12 cellular contexts compared by ENCODE assay signal in genomic region chr17:61452301-61453290, GRCh38. TPM values are rescaled to one million over a fixed set of nuclear protein-coding genes. Genes with fewer than 3 reads are reported as not detected.
DNase-seq lines count a peak whose midpoint lies in the region; ATAC-seq and TF ChIP-seq lines count a peak whose summit lies in the region.
"Had no signal": no experiment of that assay in that cellular context is flagged by ENCODE, and none has a peak within 500 bp of the region (broad histone marks: within the 10 kb centered on the region; RNA-seq: fewer than 3 reads in every experiment).

Gene TBX4, plus strand, starts transcription at chr17:61452422. Its CDS starts 4,069 bp downstream, at chr17:61456491.

- intact Hi-C loops in esophagus muscularis mucosa (cut with DNase I): no loop called here

- H3K27ac ChIP-seq in HUES6 (ENCODE audit: low read depth, low read length) (no peak within 1 kb of the TSS), esophagus muscularis mucosa (replicated peaks in 1 of 4) (no peak within 1 kb of the TSS), neuronal stem cell (replicated peaks; ENCODE audit: low read length) (no peak within 1 kb of the TSS)
- H3K27ac ChIP-seq: epithelial cell of prostate had no signal

- no peaks in the 10 kb centered on the region for H3K36me3 ChIP-seq in HUES6 (ENCODE audit: control insufficient read depth, insufficient read depth, low read length)
- H3K36me3 ChIP-seq in esophagus muscularis mucosa: no peaks in the 10 kb centered on the region
- H3K36me3 ChIP-seq in neuronal stem cell (replicated peaks in 1 of 2; ENCODE audit: control insufficient read depth in 2 of 2, insufficient read depth in 2 of 2, low read length in 2 of 2): no peaks in the 10 kb centered on the region

- H3K4me2 ChIP-seq in neuronal stem cell (ENCODE audit: insufficient read depth, low read length, poor library complexity, severe bottlenecking): peak within 1 kb of the TSS; percentile 70

- TF ChIP-seq POLR2A in esophagus muscularis mucosa (IDR thresholded peaks at IDR 0.05; ENCODE audit: low read depth) (no peak), GM18505 (IDR thresholded peaks at IDR 0.05; ENCODE audit: borderline replicate concordance, extremely low read depth, insufficient read depth, insufficient read length) (no peak)

- no peak within 1 kb of the TSS for H3K4ac ChIP-seq in neuronal stem cell (ENCODE audit: low read length)

- H2BK5ac ChIP-seq in neuronal stem cell (ENCODE audit: low read length): no peak within 1 kb of the TSS

- H4K8ac ChIP-seq in neuronal stem cell (ENCODE audit: low read depth, low read length): no peak within 1 kb of the TSS

- H3K9ac ChIP-seq in HUES6 (ENCODE audit: low read length): peak within 1 kb of the TSS; percentile 31
- peak within 1 kb of the TSS; percentile 78 for H3K9ac ChIP-seq in neuronal stem cell (ENCODE audit: low read depth, low read length, poor library complexity)

- H3K23ac ChIP-seq in neuronal stem cell (ENCODE audit: low read depth, low read length, poor library complexity): peak within 1 kb of the TSS; percentile 65

- H3K18ac ChIP-seq in neuronal stem cell (ENCODE audit: low read length): peak within 1 kb of the TSS; percentile 77

- no peak within 1 kb of the TSS for H3K14ac ChIP-seq in neuronal stem cell (ENCODE audit: low read length)

- H3K27me3 ChIP-seq in HUES6 (ENCODE audit: control insufficient read depth, insufficient read depth, low read length) (peaks cover 98% of the 10 kb centered on the region), esophagus muscularis mucosa (peaks cover 0 to 77% (median 53%) of the 10 kb centered on the region in 4 donors), neuronal stem cell (ENCODE audit: control insufficient read depth in 3 of 3, insufficient read depth in 3 of 3, low read depth in 1 of 3, low read length in 3 of 3) (peaks cover 52 to 99% (median 69%) of the 10 kb centered on the region in 3 experiments)

- H2BK120ac ChIP-seq in neuronal stem cell (ENCODE audit: low read depth, low read length): no peak within 1 kb of the TSS

- H3K4me1 ChIP-seq in HUES6 (ENCODE audit: control insufficient read depth, insufficient read depth, low read length) (peaks cover 39% of the 10 kb centered on the region), esophagus muscularis mucosa (peaks cover 19 to 35% (median 25%) of the 10 kb centered on the region in 4 donors), neuronal stem cell (ENCODE audit: control insufficient read depth in 2 of 2, insufficient read depth in 1 of 2, low read depth in 1 of 2, low read length in 2 of 2) (peaks cover 5 to 7% of the 10 kb centered on the region in 2 donors)

- H2BK15ac ChIP-seq in neuronal stem cell (ENCODE audit: low read length): no peak within 1 kb of the TSS

- H4K91ac ChIP-seq in neuronal stem cell (ENCODE audit: low read depth, low read length, poor library complexity): no peak within 1 kb of the TSS

- H2BK12ac ChIP-seq in neuronal stem cell (ENCODE audit: low read length): no peak within 1 kb of the TSS

- H3K9me3 ChIP-seq in HUES6 (ENCODE audit: control insufficient read depth, insufficient read depth, low read depth, low read length): no peaks in the 10 kb centered on the region
- peaks cover 0 to 4% (median 0%) of the 10 kb centered on the region in 4 donors for H3K9me3 ChIP-seq in esophagus muscularis mucosa
- H3K9me3 ChIP-seq in neuronal stem cell (replicated peaks in 1 of 2; ENCODE audit: control insufficient read depth in 2 of 2, insufficient read depth in 1 of 2, low read depth in 1 of 2, low read length in 2 of 2): peaks cover 3 to 18% of the 10 kb centered on the region in 2 donors

- 46% methylated on average over 23 of the region's 59 CpGs for WGBS in esophagus muscularis mucosa
- WGBS in neuronal stem cell (ENCODE audit: extremely low coverage in 2 of 2, insufficient read length in 2 of 2, insufficient replicate concordance in 1 of 2), 2 donors: no CpG with 5 or more reads among the region's 59 CpGs

- peak within 1 kb of the TSS; percentile 29 for H2AK5ac ChIP-seq in neuronal stem cell (ENCODE audit: low read depth, low read length)

- H3K79me1 ChIP-seq in neuronal stem cell (ENCODE audit: low read depth, low read length): no peaks in the 10 kb centered on the region

- no peak for TF ChIP-seq EP300 in esophagus muscularis mucosa (IDR thresholded peaks at IDR 0.05)

- ATAC-seq in GM18517 (IDR thresholded peaks at IDR 0.05; ENCODE audit: unreplicated experiment) (no peak), GM18505 (IDR thresholded peaks at IDR 0.05; ENCODE audit: unreplicated experiment) (no peak), HG03039 (IDR thresholded peaks at IDR 0.05; ENCODE audit: unreplicated experiment) (no peak)

- H3K4me3 ChIP-seq in HUES6 (ENCODE audit: low read depth, low read length): peak within 1 kb of the TSS; percentile 62
- peak within 1 kb of the TSS; percentile 38 to 56 (median 49) for H3K4me3 ChIP-seq in esophagus muscularis mucosa
- peak within 1 kb of the TSS in 1 of 2 donors; percentile 59 for H3K4me3 ChIP-seq in neuronal stem cell (ENCODE audit: low read length in 2 of 2)

- TF ChIP-seq CTCF in esophagus muscularis mucosa (IDR thresholded peaks at IDR 0.05): no peak

- H2AFZ ChIP-seq in neuronal stem cell (ENCODE audit: low read length): peak within 1 kb of the TSS; percentile 82

- DNase-seq in AG08396 (ENCODE audit: low spot score) (peak; percentile 67), esophagus muscularis mucosa (ENCODE audit: extremely low spot score) (no peak), neuronal stem cell (ENCODE audit: low spot score) (no peak), GDM1 (lab: John Stamatoyannopoulos, UW) (no peak)
- DNase-seq: stimulated activated naive CD4-positive, alpha-beta T cell had no signal

RNA-seq across cellular contexts. Expression of gene TBX4, which starts in this region (rescaled TPM):
- not detected for total RNA-seq in esophagus muscularis mucosa
- not detected for polyA plus RNA-seq in neuronal stem cell (2013, experiment 1 of 2)
- not detected for polyA plus RNA-seq in neuronal stem cell (2013, experiment 2 of 2)
- total RNA-seq: activated CD8-positive, alpha-beta memory T cell treated with anti-CD3 and anti-CD28 coated beads for 36 hours; PC-3 had no signal
